Comparison of ENCODE assay signal across 15 cellular contexts in the genomic region with DNA sequence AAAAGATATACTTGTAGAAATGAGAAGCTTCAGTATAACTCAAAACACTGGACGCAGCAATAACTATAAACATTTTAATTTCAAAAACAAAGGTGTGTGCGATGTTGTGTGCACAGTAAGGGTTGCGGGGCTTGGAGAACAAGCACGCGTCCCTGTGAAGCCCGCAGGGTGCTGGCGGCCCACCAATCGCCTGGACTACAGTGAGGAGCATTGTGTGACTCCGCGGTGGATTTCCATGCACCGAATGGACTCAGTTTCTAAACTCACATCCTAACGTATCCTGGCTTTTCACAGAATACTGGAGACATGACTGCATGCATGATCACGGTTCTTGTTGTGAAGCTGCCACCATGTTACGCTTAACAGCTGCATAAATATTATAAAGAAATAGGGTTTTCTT.
"Had no signal": no experiment of that assay in that cellular context is flagged by ENCODE, and none has a peak within 500 bp of the region (broad histone marks: within the 10 kb centered on the region; RNA-seq: fewer than 3 reads in every experiment).

No MANE protein-coding gene starts in this region.

- DNase-seq: immature natural killer cell; kidney; left colon; left lung; lower lobe of right lung; mesendoderm; naive B cell; right lobe of liver; stimulated activated CD4-positive, alpha-beta T cell treated with anti-CD3 and anti-CD28 coated beads, Interleukin-1b, Interleukin-23, amount 100 ng/mL, for 48 hours; stimulated activated CD4-positive, alpha-beta T cell treated with anti-CD3 and anti-CD28 coated beads, Interleukin-2, amount 100 ng/mL, for 48 hours; stimulated activated CD4-positive, alpha-beta T cell treated with anti-CD3 and anti-CD28 coated beads, Interleukin-4, amount 100 ng/mL, for 4 hours; stimulated activated CD8-positive, alpha-beta memory T cell treated with anti-CD3 and anti-CD28 coated beads, Interleukin-4, amount 100 ng/mL, for 48 hours; stimulated activated naive CD4-positive, alpha-beta T cell treated with Interleukin-2 at 50 U/mL for 16 hours; stimulated activated naive CD8-positive, alpha-beta T cell treated with anti-CD3 and anti-CD28 coated beads, Interleukin-15, amount 100 ng/mL, for 72 hours; uterus had no signal
